ENCODE assay signal across 12 cellular contexts in genomic region chr14:104291123-104292000, GRCh38.
DNase-seq lines count a peak whose midpoint lies in the region; ATAC-seq and TF ChIP-seq lines count a peak whose summit lies in the region.
"Had no signal": no experiment of that assay in that cellular context is flagged by ENCODE, and none has a peak within 500 bp of the region (broad histone marks: within the 10 kb centered on the region; RNA-seq: fewer than 3 reads in every experiment).

No MANE protein-coding gene starts in this region.

- H3K9ac ChIP-seq in iPS-18a (ENCODE audit: low read length) = no peak overlapping the region

- H3K36me3 ChIP-seq in Peyer's patch (no peaks in the 10 kb centered on the region), iPS-18a (ENCODE audit: control insufficient read depth, low read depth, low read length) (no peaks in the 10 kb centered on the region)
- H3K36me3 ChIP-seq: gastrocnemius medialis had no signal

- H3K4me3 ChIP-seq in Peyer's patch (no peak overlapping the region), iPS-18a (ENCODE audit: low read length) (peak overlapping the region; percentile 28)
- H3K4me3 ChIP-seq: dorsolateral prefrontal cortex, gastrocnemius medialis, GM12878, skin epidermis had no signal

- TF ChIP-seq POLR2A in Peyer's patch (IDR thresholded peaks at IDR 0.05) = no peak

- peaks cover 0 to 7% (median 0%) of the 10 kb centered on the region in 4 donors for H3K4me1 ChIP-seq in Peyer's patch
- peaks cover 20% of the 10 kb centered on the region for H3K4me1 ChIP-seq in iPS-18a (ENCODE audit: control insufficient read depth, low read depth, low read length)
- H3K4me1 ChIP-seq: gastrocnemius medialis had no signal

- H3K27me3 ChIP-seq in Peyer's patch (no peaks in the 10 kb centered on the region), iPS-18a (ENCODE audit: control insufficient read depth, insufficient read depth, low read length) (no peaks in the 10 kb centered on the region)

- H3K27ac ChIP-seq in Peyer's patch (no peak overlapping the region), iPS-18a (ENCODE audit: low read length) (no peak overlapping the region)
- H3K27ac ChIP-seq: dorsolateral prefrontal cortex, gastrocnemius medialis, skin epidermis had no signal

- ATAC-seq in GM21717 (IDR thresholded peaks at IDR 0.05; ENCODE audit: unreplicated experiment) = no peak
- ATAC-seq: gastrocnemius medialis, GM12878 had no signal

- peak; percentile 27 for DNase-seq in NCI-H1417 treated with DMSO at 0.1 percent for 48 hours (lab: John Stamatoyannopoulos, UW)
- peak in 2 of 3 donors; percentile 39 to 47 for DNase-seq in Peyer's patch
- peak; percentile 75 for DNase-seq in retina
- no peak for DNase-seq in stimulated activated naive CD4-positive, alpha-beta T cell (lab: John Stamatoyannopoulos, UW)
- DNase-seq in stimulated activated CD4-positive, alpha-beta T cell treated with anti-CD3 and anti-CD28 coated beads, Interleukin-2, amount 100 ng/mL, for 24 hours = no peak
- DNase-seq: activated CD8-positive, alpha-beta memory T cell treated with anti-CD3 and anti-CD28 coated beads for 24 hours had no signal

- H3K9me3 ChIP-seq in Peyer's patch = no peaks in the 10 kb centered on the region
- no peaks in the 10 kb centered on the region for H3K9me3 ChIP-seq in iPS-18a (ENCODE audit: control insufficient read depth, low read depth, low read length)
- H3K9me3 ChIP-seq: gastrocnemius medialis had no signal

- TF ChIP-seq CTCF in Peyer's patch (IDR thresholded peaks at IDR 0.05) = no peak

Comparison
In these comparisons a context has a peak if more than half of its experiments do, and no peak if none do; other contexts are left out.
1. DNase-seq: peak in NCI-H1417 treated with DMSO at 0.1 percent for 48 hours (single experiment), Peyer's patch (2 of 3) and retina (single experiment); none in stimulated activated naive CD4-positive, alpha-beta T cell (0 of 6) and stimulated activated CD4-positive, alpha-beta T cell treated with anti-CD3 and anti-CD28 coated beads, Interleukin-2, amount 100 ng/mL, for 24 hours (0 of 2).